In the genomic region with DNA sequence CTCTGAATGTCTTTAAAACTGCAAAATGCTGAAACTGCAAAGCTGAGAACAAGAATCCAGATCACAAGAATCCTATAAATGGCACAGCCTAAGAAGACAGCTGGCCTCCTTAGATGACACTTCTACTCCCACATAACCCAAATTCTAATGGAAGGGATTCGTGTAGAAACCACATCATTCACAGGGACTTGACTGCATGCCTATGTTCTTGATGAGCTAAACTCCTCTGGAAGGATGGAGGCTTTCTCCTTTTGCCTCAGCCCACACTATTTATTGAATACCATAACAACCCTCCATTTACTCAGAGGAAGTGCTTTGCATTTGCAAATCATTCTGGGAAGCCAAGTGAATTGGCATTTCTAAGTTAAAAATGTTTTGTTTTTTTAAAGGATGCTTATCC, we compare ENCODE assay signal across 1 cellular context.
TF ChIP-seq lines count a peak whose summit lies in the region.

No MANE protein-coding gene starts in this region.

TF ChIP-seq in GM23338, 12 proteins besides CTCF, POLR2A, EP300 and RAD21 (continued from another document):
- TF ChIP-seq REST (IDR thresholded peaks at IDR 0.05; ENCODE audit: unreplicated experiment) (no peak), JUNB (IDR thresholded peaks at IDR 0.05; ENCODE audit: unreplicated experiment) (no peak), POLR2AphosphoS5 (IDR thresholded peaks at IDR 0.05; ENCODE audit: low read depth) (no peak), EZH2phosphoT487 (IDR thresholded peaks at IDR 0.05; ENCODE audit: unreplicated experiment) (no peak), ZNF114 (CRISPR knock-in tag; IDR thresholded peaks at IDR 0.05) (no peak), EZH2 (IDR thresholded peaks at IDR 0.05; ENCODE audit: low read depth, unreplicated experiment) (no peak), ZNF331 (CRISPR knock-in tag; IDR thresholded peaks at IDR 0.05; ENCODE audit: low read depth) (no peak), CREB1 (CRISPR knock-in tag; IDR thresholded peaks at IDR 0.05; ENCODE audit: low read depth) (no peak), STAT1 (IDR thresholded peaks at IDR 0.05; ENCODE audit: unreplicated experiment) (no peak)
- TF ChIP-seq, protein P1, sequence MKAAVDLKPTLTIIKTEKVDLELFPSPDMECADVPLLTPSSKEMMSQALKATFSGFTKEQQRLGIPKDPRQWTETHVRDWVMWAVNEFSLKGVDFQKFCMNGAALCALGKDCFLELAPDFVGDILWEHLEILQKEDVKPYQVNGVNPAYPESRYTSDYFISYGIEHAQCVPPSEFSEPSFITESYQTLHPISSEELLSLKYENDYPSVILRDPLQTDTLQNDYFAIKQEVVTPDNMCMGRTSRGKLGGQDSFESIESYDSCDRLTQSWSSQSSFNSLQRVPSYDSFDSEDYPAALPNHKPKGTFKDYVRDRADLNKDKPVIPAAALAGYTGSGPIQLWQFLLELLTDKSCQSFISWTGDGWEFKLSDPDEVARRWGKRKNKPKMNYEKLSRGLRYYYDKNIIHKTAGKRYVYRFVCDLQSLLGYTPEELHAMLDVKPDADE (IDR thresholded peaks at IDR 0.05): no peak
TF ChIP-seq in GM23338: peak in this region for 0.
